ENCODE assay signal across 1 cellular context in the genomic region with DNA sequence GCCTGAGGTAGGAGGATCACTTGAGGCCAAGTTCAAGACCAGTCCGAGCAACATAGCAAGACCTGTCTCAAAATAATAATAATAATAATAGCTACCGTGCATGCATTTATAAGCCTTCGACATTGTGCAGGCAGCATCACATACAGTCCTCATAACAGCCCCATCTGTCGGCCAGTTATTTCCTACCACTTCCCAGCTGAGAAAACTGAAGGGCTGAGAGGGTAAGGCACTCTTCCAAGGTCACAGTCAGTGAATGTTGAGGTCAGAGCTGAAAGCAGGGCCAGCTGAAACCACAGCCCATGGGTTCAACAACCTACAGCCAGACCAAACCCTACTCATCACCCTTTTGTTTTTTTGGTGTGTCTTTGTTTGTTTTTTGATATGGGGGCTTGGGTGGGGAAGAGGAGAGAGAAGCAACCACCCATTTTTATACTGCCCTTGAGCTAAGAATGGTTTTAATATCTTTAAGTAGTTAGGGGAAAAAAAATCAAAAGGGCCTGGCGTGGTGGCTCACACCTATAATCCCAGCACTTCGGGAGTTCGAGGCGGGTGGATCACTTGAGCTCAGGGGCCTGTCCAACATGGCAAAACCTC.
TF ChIP-seq lines count a peak whose summit lies in the region.

No MANE protein-coding gene starts in this region.

TF ChIP-seq in H1, 55 proteins besides CTCF, POLR2A, EP300 and RAD21:
- TF ChIP-seq MAFK (IDR thresholded peaks at IDR 0.05; ENCODE audit: low read depth, low read length) (no peak), CTBP2 (IDR thresholded peaks at IDR 0.05; ENCODE audit: borderline replicate concordance, insufficient read depth, insufficient read length, low read length) (no peak), EZH2 (IDR thresholded peaks at IDR 0.05; ENCODE audit: low read depth, low read length, severe bottlenecking) (no peak), SAP30 (IDR thresholded peaks at IDR 0.05; ENCODE audit: insufficient read depth, insufficient replicate concordance, low read length) (no peak), KDM5A (IDR thresholded peaks at IDR 0.05; ENCODE audit: low read length) (no peak), BCL11A (IDR thresholded peaks at IDR 0.05; ENCODE audit: low read depth in 2 of 2, low read length in 2 of 2) (no peak), CEBPB (IDR thresholded peaks at IDR 0.05; ENCODE audit: low read depth, low read length) (no peak), RBBP5 (IDR thresholded peaks at IDR 0.05; ENCODE audit: borderline replicate concordance, low read depth, low read length) (no peak), SP1 (IDR thresholded peaks at IDR 0.05; ENCODE audit: low read depth, low read length) (no peak), GABPA (IDR thresholded peaks at IDR 0.05; ENCODE audit: borderline replicate concordance, insufficient read depth, low read length) (no peak), NRF1 (IDR thresholded peaks at IDR 0.05; ENCODE audit: low read depth, low read length) (no peak), POLR2AphosphoS5 (IDR thresholded peaks at IDR 0.05; ENCODE audit: low read depth, low read length) (no peak), KDM4A (IDR thresholded peaks at IDR 0.05; ENCODE audit: low read depth, low read length, severe bottlenecking) (no peak), SRF (IDR thresholded peaks at IDR 0.05; ENCODE audit: low read depth, low read length) (no peak), ZNF274 (IDR thresholded peaks at IDR 0.05; ENCODE audit: borderline replicate concordance, extremely low read depth, low read length) (no peak), YY1 (IDR thresholded peaks at IDR 0.05; ENCODE audit: low read depth, low read length) (no peak), JUN (IDR thresholded peaks at IDR 0.05; ENCODE audit: low read depth, low read length) (no peak), ASH2L (IDR thresholded peaks at IDR 0.05; ENCODE audit: low read length) (no peak)
- TF ChIP-seq, protein P1, sequence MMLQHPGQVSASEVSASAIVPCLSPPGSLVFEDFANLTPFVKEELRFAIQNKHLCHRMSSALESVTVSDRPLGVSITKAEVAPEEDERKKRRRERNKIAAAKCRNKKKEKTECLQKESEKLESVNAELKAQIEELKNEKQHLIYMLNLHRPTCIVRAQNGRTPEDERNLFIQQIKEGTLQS (IDR thresholded peaks at IDR 0.05; ENCODE audit: insufficient read depth, low read depth, low read length) = no peak
- TF ChIP-seq, protein P2, sequence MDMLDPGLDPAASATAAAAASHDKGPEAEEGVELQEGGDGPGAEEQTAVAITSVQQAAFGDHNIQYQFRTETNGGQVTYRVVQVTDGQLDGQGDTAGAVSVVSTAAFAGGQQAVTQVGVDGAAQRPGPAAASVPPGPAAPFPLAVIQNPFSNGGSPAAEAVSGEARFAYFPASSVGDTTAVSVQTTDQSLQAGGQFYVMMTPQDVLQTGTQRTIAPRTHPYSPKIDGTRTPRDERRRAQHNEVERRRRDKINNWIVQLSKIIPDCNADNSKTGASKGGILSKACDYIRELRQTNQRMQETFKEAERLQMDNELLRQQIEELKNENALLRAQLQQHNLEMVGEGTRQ (IDR thresholded peaks at IDR 0.05; ENCODE audit: low read length) = no peak
